ENCODE assay signal across 14 cellular contexts in genomic region chr13:109790071-109790470, GRCh38. TPM values are rescaled to one million over a fixed set of nuclear protein-coding genes. Genes with fewer than 3 reads are reported as not detected.
A peak's percentile ranks its signal among the peaks of the same experiment; 100 is the strongest.
DNase-seq lines count a peak whose midpoint lies in the region; ATAC-seq, FAIRE-seq and TF ChIP-seq lines count a peak whose summit lies in the region.
"Had no signal": no experiment of that assay in that cellular context is flagged by ENCODE, and none has a peak within 500 bp of the region (broad histone marks: within the 10 kb centered on the region; RNA-seq: fewer than 3 reads in every experiment).

No MANE protein-coding gene starts in this region.

- TF ChIP-seq POLR2A in A549 (IDR thresholded peaks at IDR 0.05; ENCODE audit: low read length) (no peak), H54 (IDR thresholded peaks at IDR 0.05; ENCODE audit: low read depth, low read length) (no peak), gastroesophageal sphincter (IDR thresholded peaks at IDR 0.05) (no peak)

- no peaks in the 10 kb centered on the region for H3K27me3 ChIP-seq in gastroesophageal sphincter

- peaks cover 36% of the 10 kb centered on the region for H3K4me1 ChIP-seq in A549
- peaks cover 0 to 40% (median 0%) of the 10 kb centered on the region in 3 donors for H3K4me1 ChIP-seq in gastroesophageal sphincter

- 67% methylated on average over 1 of the region's 1 CpG for WGBS in A549 (ENCODE audit: missing lambda C conversion rate)
- WGBS in gastroesophageal sphincter (ENCODE audit: low coverage in 1 of 2), 2 donors, result 40 to 60% methylated on average over 1 of the region's 1 CpG

- no peaks in the 10 kb centered on the region for H3K36me3 ChIP-seq in gastroesophageal sphincter

- H3K4me2 ChIP-seq in A549, result peak overlapping the region; percentile 25; the same call in 1 of the 3 replicates

- no peak for TF ChIP-seq RAD21 in A549 (conservative IDR thresholded peaks at IDR 0.05 in 1 of 2, IDR thresholded peaks at IDR 0.05 in 1 of 2)

- POLR2A ChIA-PET in A549 (lab: Yijun Ruan, JAX), result no interaction called here

- DNase-seq in A549 (ENCODE audit: low read depth in 1 of 2, low spot score in 1 of 2), result no peak
- no peak for DNase-seq in H54 (ENCODE audit: insufficient read length, low spot score)
- DNase-seq in SIG-M5 treated with dmso at 0.1 percent for 504 hours (lab: John Stamatoyannopoulos, UW; ENCODE audit: unreplicated experiment), result peak; percentile 82
- DNase-seq in iris pigment epithelial cell (ENCODE audit: low read depth), result peak; percentile 83
- DNase-seq in NCI-H1930 (lab: John Stamatoyannopoulos, UW), result no peak
- DNase-seq: activated CD4-positive, alpha-beta T cell treated with anti-CD3 and anti-CD28 coated beads, Interleukin-2, amount 50 U/mL, for 4 hours; activated naive CD4-positive, alpha-beta T cell treated with anti-CD3 and anti-CD28 coated beads for 36 hours; NCI-H526 had no signal

- TF ChIP-seq CTCF in A549 (IDR thresholded peaks at IDR 0.05) (no peak), gastroesophageal sphincter (IDR thresholded peaks at IDR 0.05) (no peak)

- TF ChIP-seq EP300 in A549 (IDR thresholded peaks at IDR 0.05) (no peak), gastroesophageal sphincter (IDR thresholded peaks at IDR 0.05) (no peak)

- H3K9me3 ChIP-seq in A549 (no peaks in the 10 kb centered on the region), gastroesophageal sphincter (no peaks in the 10 kb centered on the region)

- ATAC-seq in A549 (no peak), gastroesophageal sphincter (no peak), HG03460 (IDR thresholded peaks at IDR 0.05; ENCODE audit: unreplicated experiment) (no peak), HG02884 (IDR thresholded peaks at IDR 0.05; ENCODE audit: unreplicated experiment) (no peak)
- ATAC-seq: K562, Panc1 had no signal

- no peak overlapping the region for H3K4me3 ChIP-seq in A549
- H3K4me3 ChIP-seq in gastroesophageal sphincter, result no peak overlapping the region
- H3K4me3 ChIP-seq: K562 had no signal

- CTCF ChIA-PET in A549 (lab: Yijun Ruan, JAX), result interaction anchor here (0.9 to 1.2 kb wide), 3 partner anchors 317 to 875 kb away, joined by 3 to 4 read pairs (median 3); no protein-coding TSS in a partner anchor

- H3K27ac ChIP-seq in A549 (no peak overlapping the region; a peak in 1 of 6 replicates), gastroesophageal sphincter (peak overlapping the region in 2 of 4 donors; percentile 95 to 98)
- H3K27ac ChIP-seq: epithelial cell of prostate had no signal

- FAIRE-seq in A549 (lab: Jason Lieb, UNC) (no peak), H54 (lab: Jason Lieb, UNC) (peak; percentile 20)
- FAIRE-seq: K562 had no signal

TF ChIP-seq in A549, 52 proteins besides CTCF, POLR2A, EP300 and RAD21:
- TF ChIP-seq HMGXB4 (CRISPR knock-in tag; IDR thresholded peaks at IDR 0.05; ENCODE audit: borderline replicate concordance) (no peak), ATOH8 (CRISPR knock-in tag; IDR thresholded peaks at IDR 0.05; ENCODE audit: low read depth) (no peak), REST (IDR thresholded peaks at IDR 0.05) (no peak), FOSL2 (IDR thresholded peaks at IDR 0.05) (no peak), FOSL2 (CRISPR knock-in tag; IDR thresholded peaks at IDR 0.05) (no peak), RNF2 (IDR thresholded peaks at IDR 0.05; ENCODE audit: borderline replicate concordance, low read depth) (no peak), NR3C1 (IDR thresholded peaks at IDR 0.05) (no peak), SMC3 (IDR thresholded peaks at IDR 0.05) (no peak), BCL3 (IDR thresholded peaks at IDR 0.05) (no peak), PHF8 (IDR thresholded peaks at IDR 0.05; ENCODE audit: borderline replicate concordance, low read depth) (no peak), EHF (CRISPR knock-in tag; IDR thresholded peaks at IDR 0.05) (no peak), HES2 (IDR thresholded peaks at IDR 0.05) (no peak), MAZ (IDR thresholded peaks at IDR 0.05; ENCODE audit: borderline replicate concordance, low read depth, low read length) (no peak), CEBPB (IDR thresholded peaks at IDR 0.05) (no peak), GATA3 (IDR thresholded peaks at IDR 0.05; ENCODE audit: borderline replicate concordance) (no peak), PBX3 (IDR thresholded peaks at IDR 0.05) (no peak), HOXA7 (CRISPR knock-in tag; IDR thresholded peaks at IDR 0.05) (no peak), HOXB5 (CRISPR knock-in tag; IDR thresholded peaks at IDR 0.05) (no peak), ZFP36 (IDR thresholded peaks at IDR 0.05; ENCODE audit: borderline replicate concordance, partially characterized antibody) (no peak)

RNA-seq across cellular contexts. Expression of gene IRS2, which starts 3.7 kb away (rescaled TPM):
- polyA plus RNA-seq in A549 (2011; rRNA removed), result 12.3 and 15.6 TPM in 2 replicates
- 7.6 and 12.9 TPM in 2 replicates for polyA plus RNA-seq in A549 (2012; cell fraction: cytosol; rRNA removed)
- polyA plus RNA-seq in A549 (2012; cell fraction: nucleus; rRNA removed), result 10.8 and 17.5 TPM in 2 replicates
- polyA plus RNA-seq in A549 (2017; fragmentation: RNase III; extraction: RNeasy Plus Mini Kit Qiagen cat#74134 plus additional on column Dnase treatment), result 3.9 to 5.2 TPM (median 4.8 TPM) in 3 replicates
- polyA minus RNA-seq in A549 (2011; rRNA and poly(A)+ RNA removed), result 11.7 and 12.6 TPM in 2 replicates
- 10 to 100 TPM; 29.8 to 69.3 (median 49.4) TPM for total RNA-seq in gastroesophageal sphincter

Comparison
In these comparisons a context has a peak if more than half of its experiments do, and no peak if none do; other contexts are left out.
1. DNase-seq: peak in SIG-M5 treated with dmso at 0.1 percent for 504 hours (single experiment) and iris pigment epithelial cell (single experiment); none in A549 (0 of 2), H54 (single experiment) and NCI-H1930 (0 of 2).